In the genomic region with DNA sequence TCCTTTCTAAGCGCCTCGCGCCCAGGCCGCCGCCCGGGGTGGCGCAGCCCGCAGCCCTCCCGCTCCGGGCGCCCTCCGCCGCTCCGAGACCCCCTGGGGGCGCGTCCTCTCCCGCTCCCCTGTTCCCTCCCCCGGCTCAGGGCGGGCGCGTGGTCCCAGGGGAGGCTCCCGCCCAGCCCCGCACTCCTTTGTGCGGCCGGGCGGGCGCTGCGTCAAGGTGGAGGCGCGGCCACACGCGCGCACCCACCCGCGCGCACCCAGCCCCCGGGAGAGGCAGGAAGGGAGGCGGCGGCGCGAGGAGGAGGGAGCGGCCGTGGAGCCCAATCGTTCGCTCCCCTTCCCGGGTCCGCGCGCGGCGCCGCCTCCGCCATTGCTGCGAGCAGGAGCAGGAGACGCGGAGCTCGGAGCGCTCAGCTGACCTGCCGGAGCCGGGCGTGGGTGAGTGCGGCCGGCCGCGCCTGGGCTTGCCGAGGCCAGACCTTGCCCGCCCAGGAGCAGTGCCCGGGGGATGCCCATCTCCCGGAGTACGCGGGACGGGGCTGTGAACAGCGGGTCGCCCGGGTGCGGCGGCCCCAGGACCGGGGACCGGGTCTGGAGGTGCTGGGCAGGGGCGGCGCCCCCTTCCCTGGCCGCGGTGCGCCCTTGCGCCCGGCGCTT, we compare ENCODE assay signal across 7 cellular contexts. TPM values are rescaled to one million over a fixed set of nuclear protein-coding genes. Genes with fewer than 3 reads are reported as not detected.
DNase-seq lines count a peak whose midpoint lies in the region; ATAC-seq and TF ChIP-seq lines count a peak whose summit lies in the region.

A gene with protein sequence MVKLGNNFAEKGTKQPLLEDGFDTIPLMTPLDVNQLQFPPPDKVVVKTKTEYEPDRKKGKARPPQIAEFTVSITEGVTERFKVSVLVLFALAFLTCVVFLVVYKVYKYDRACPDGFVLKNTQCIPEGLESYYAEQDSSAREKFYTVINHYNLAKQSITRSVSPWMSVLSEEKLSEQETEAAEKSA (plus strand): TSS at position 367 of the 657 bp plus-strand sequence. CDS start 528 bp downstream, outside the sequence.

- 4% methylated on average over 14 of the region's 87 CpGs for WGBS in right lobe of liver (ENCODE audit: insufficient coverage, low coverage, low lambda C conversion rate, missing lambda C conversion rate)

- H3K4me1 Mint-ChIP-seq in T-cell = peaks cover 11 to 21% (median 20%) of the 10 kb centered on the region in 3 donors
- H3K4me1 Mint-ChIP-seq in central memory CD8-positive, alpha-beta T cell = peaks cover 19% of the 10 kb centered on the region
- H3K4me1 Mint-ChIP-seq in stimulated activated naive CD8-positive, alpha-beta T cell treated with anti-CD3 and anti-CD28 coated beads, Interleukin-15, amount 100 ng/mL, for 72 hours = peaks cover 23% of the 10 kb centered on the region

- H3K9me3 Mint-ChIP-seq in T-cell = no peaks in the 10 kb centered on the region
- no peaks in the 10 kb centered on the region for H3K9me3 Mint-ChIP-seq in central memory CD8-positive, alpha-beta T cell
- no peaks in the 10 kb centered on the region for H3K9me3 Mint-ChIP-seq in stimulated activated naive CD8-positive, alpha-beta T cell treated with anti-CD3 and anti-CD28 coated beads, Interleukin-15, amount 100 ng/mL, for 72 hours

- no peak within 1 kb of the TSS for H3K4me2 ChIP-seq in PC-9

- H3K36me3 ChIP-seq in HAP-1 (replicated peaks) = peaks cover 10% of the 10 kb centered on the region
- no peaks in the 10 kb centered on the region for H3K36me3 ChIP-seq in right lobe of liver
- H3K36me3 ChIP-seq in PC-9 (ENCODE audit: low read depth) = no peaks in the 10 kb centered on the region

- peak within 1 kb of the TSS in 1 of 2 donors; percentile 61 for H3K27ac Mint-ChIP-seq in T-cell
- no peak within 1 kb of the TSS for H3K27ac Mint-ChIP-seq in central memory CD8-positive, alpha-beta T cell (ENCODE audit: low read depth)
- H3K27ac Mint-ChIP-seq in stimulated activated naive CD8-positive, alpha-beta T cell treated with anti-CD3 and anti-CD28 coated beads, Interleukin-15, amount 100 ng/mL, for 72 hours = no peak within 1 kb of the TSS

- DNase-seq in HAP-1 (ENCODE audit: low spot score in 2 of 2) = peak; percentile 6 to 66
- DNase-seq in T-cell = peak in 25 of 34 experiments; percentile 9 to 50 (median 24)
- no peak for DNase-seq in central memory CD8-positive, alpha-beta T cell (ENCODE audit: low spot score in 2 of 2)
- DNase-seq in right lobe of liver = peak in 1 of 3 donors; percentile 54
- DNase-seq in stimulated activated naive CD8-positive, alpha-beta T cell treated with anti-CD3 and anti-CD28 coated beads, Interleukin-15, amount 100 ng/mL, for 72 hours = peak; percentile 22 to 41
- no peak for DNase-seq in PC-9

- H3K9me3 ChIP-seq in HAP-1 (no peaks in the 10 kb centered on the region), right lobe of liver (no peaks in the 10 kb centered on the region), PC-9 (ENCODE audit: insufficient read depth, low read depth) (no peaks in the 10 kb centered on the region)

- BruUV-seq in PC-9 (replicated peaks; lab: Mats Ljungman, UMichigan) = no TSS peak

- H3K4me3 ChIP-seq in HAP-1 (peak within 1 kb of the TSS; percentile 48), right lobe of liver (peak within 1 kb of the TSS in 2 of 3 donors; percentile 16 to 32), PC-9 (no peak within 1 kb of the TSS)

- CTCF ChIA-PET in T-cell (lab: Charles Lee) = no interaction called here
- CTCF ChIA-PET in PC-9 (lab: Charles Lee) = no interaction called here

- TF ChIP-seq CTCF in right lobe of liver (IDR thresholded peaks at IDR 0.05) (no peak), PC-9 (conservative IDR thresholded peaks at IDR 0.05) (no peak)

- peak; percentile 71 to 72 (median 72) for ATAC-seq in T-cell (replicated peaks in 1 of 4)
- peak; percentile 55 for ATAC-seq in central memory CD8-positive, alpha-beta T cell (replicated peaks; ENCODE audit: extremely low read depth, poor library complexity, severe bottlenecking)
- peak in 2 of 4 donors; percentile 17 to 21 for ATAC-seq in right lobe of liver
- ATAC-seq in stimulated activated naive CD8-positive, alpha-beta T cell treated with anti-CD3 and anti-CD28 coated beads, Interleukin-15, amount 100 ng/mL, for 72 hours = peak; percentile 56
- no peak for ATAC-seq in HG02973 (IDR thresholded peaks at IDR 0.05; ENCODE audit: unreplicated experiment)

- peaks cover 18 to 26% of the 10 kb centered on the region in 2 donors for H3K27me3 Mint-ChIP-seq in T-cell
- peaks cover 35% of the 10 kb centered on the region for H3K27me3 Mint-ChIP-seq in central memory CD8-positive, alpha-beta T cell
- peaks cover 57% of the 10 kb centered on the region for H3K27me3 Mint-ChIP-seq in stimulated activated naive CD8-positive, alpha-beta T cell treated with anti-CD3 and anti-CD28 coated beads, Interleukin-15, amount 100 ng/mL, for 72 hours

- in situ Hi-C loops in HAP-1 (cut with MboI; ENCODE audit: low sequenced_read_pairs) = no loop called here

- no peaks in the 10 kb centered on the region for H4K20me1 ChIP-seq in PC-9 (ENCODE audit: insufficient read depth)

- no peaks in the 10 kb centered on the region for H3F3A ChIP-seq in PC-9 (ENCODE audit: insufficient read depth, low read depth)

- no peaks in the 10 kb centered on the region for H3K9me2 ChIP-seq in PC-9 (ENCODE audit: insufficient read depth)

- intact Hi-C loops in right lobe of liver (cut with DNase I) = no loop called here
- intact Hi-C loops in PC-9 (cut with micrococcal nuclease; ENCODE audit: unreplicated experiment) = no loop called here

- no peak for TF ChIP-seq POLR2A in right lobe of liver (IDR thresholded peaks at IDR 0.05)

- H3K36me3 Mint-ChIP-seq in T-cell = peaks cover 4% of the 10 kb centered on the region
- peaks cover 2% of the 10 kb centered on the region for H3K36me3 Mint-ChIP-seq in central memory CD8-positive, alpha-beta T cell (ENCODE audit: insufficient read depth)

- POLR2A ChIA-PET in T-cell (lab: Charles Lee) (no interaction called here), PC-9 (lab: Charles Lee; ENCODE audit: unreplicated experiment) (no interaction called here)

- H3K4me1 ChIP-seq in HAP-1 = no peaks in the 10 kb centered on the region; the same call in 1 of the 2 replicates
- H3K4me1 ChIP-seq in right lobe of liver = peaks cover 0 to 15% (median 0%) of the 10 kb centered on the region in 4 donors
- H3K4me1 ChIP-seq in PC-9 (replicated peaks; ENCODE audit: insufficient read depth) = no peaks in the 10 kb centered on the region

- no peaks in the 10 kb centered on the region for H3K79me2 ChIP-seq in PC-9 (ENCODE audit: low read depth)

- H3K4me3 Mint-ChIP-seq in T-cell = peak within 1 kb of the TSS; percentile 77 to 88 (median 86)
- H3K4me3 Mint-ChIP-seq in central memory CD8-positive, alpha-beta T cell = peak within 1 kb of the TSS; percentile 83
- H3K4me3 Mint-ChIP-seq in stimulated activated naive CD8-positive, alpha-beta T cell treated with anti-CD3 and anti-CD28 coated beads, Interleukin-15, amount 100 ng/mL, for 72 hours = peak within 1 kb of the TSS; percentile 84 to 86

- H2AFZ ChIP-seq in PC-9 = no peak within 1 kb of the TSS

- H3K27me3 ChIP-seq in HAP-1 (ENCODE audit: low read depth) (peaks cover 11% of the 10 kb centered on the region), right lobe of liver (peaks cover 0 to 25% of the 10 kb centered on the region in 2 donors), PC-9 (ENCODE audit: insufficient read depth, low read depth) (peaks cover 30% of the 10 kb centered on the region)

- no peak within 1 kb of the TSS for H3K27ac ChIP-seq in right lobe of liver
- no peak within 1 kb of the TSS for H3K27ac ChIP-seq in PC-9

RNA-seq across cellular contexts. Expression of the gene that starts here (rescaled TPM):
- total RNA-seq in T-cell (10 to 100 TPM; 14.2 to 42.8 (median 19.2) TPM), right lobe of liver (under 1 TPM in 2 of 6 experiments, not detected in 4; 0.22 to 0.29 TPM), PC-9 (2021) (not detected in 2 replicates)

Comparison
In these comparisons a context has a peak if more than half of its experiments do, and no peak if none do; other contexts are left out.
1. RNA of the gene that starts here (total RNA-seq): 14.2 to 42.8 TPM in T-cell; 0.22 to 0.29 TPM in right lobe of liver and not detected in PC-9; every median in the first group is over 10 times any median in the second.
2. DNase-seq: peak in HAP-1 (2 of 2), T-cell (25 of 34) and stimulated activated naive CD8-positive, alpha-beta T cell treated with anti-CD3 and anti-CD28 coated beads, Interleukin-15, amount 100 ng/mL, for 72 hours (2 of 2); none in central memory CD8-positive, alpha-beta T cell (0 of 2) and PC-9 (0 of 2).
3. Peak in every context shown above with its lines, with median percentiles within 50 percentile points of each other: H3K4me3 Mint-ChIP-seq.